ENCODE assay signal across 8 cellular contexts in the genomic region with DNA sequence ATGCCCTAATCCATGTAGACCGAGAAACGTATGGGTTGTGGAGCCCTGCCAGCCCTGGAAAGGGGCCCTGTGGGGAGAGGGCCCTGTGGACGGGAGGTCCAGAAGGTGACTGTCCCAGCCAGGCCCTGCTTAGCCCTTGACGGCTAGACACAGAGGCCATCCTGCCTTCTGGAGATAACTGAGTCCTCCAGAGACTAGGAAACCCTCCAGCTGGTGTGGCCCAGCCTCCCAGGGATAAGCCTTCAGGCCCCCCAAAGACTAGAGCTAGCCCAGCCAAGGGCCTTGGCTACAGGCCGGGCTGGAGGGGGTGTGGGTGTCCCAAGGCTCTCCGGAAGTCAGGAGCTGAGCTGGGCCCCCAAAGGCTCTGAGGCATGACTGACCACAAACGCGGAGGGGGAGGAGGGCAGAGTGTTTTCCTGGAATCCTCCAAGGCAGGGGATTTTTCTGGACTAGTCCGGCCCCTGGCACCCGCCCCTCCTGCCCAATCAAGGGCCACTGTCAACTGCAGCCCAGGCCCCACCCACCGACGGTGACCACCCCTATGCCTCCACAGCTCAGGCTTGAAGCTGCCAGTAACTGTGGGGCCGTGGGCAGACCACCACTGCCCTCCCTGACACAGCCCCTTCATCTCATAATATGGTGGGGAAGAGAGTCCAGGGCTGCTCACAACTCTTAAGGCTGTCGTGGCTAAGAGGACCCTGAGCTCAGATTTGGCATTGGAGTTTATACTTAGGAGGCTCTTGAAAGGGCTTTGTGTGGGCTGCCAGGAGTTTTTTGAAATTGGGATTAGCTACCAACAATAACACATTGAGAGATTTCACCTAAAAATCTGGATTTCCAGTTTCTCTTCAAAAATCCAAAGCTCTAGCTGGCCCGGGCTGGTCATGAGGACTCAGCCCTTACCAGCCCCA. TPM values are rescaled to one million over a fixed set of nuclear protein-coding genes. Genes with fewer than 3 reads are reported as not detected.
DNase-seq lines count a peak whose midpoint lies in the region; ATAC-seq and TF ChIP-seq lines count a peak whose summit lies in the region.

No MANE protein-coding gene starts in this region.

- H3K27me3 ChIP-seq in endocrine pancreas (ENCODE audit: control insufficient read depth, insufficient read depth, low read length) (no peaks in the 10 kb centered on the region), muscle layer of colon (ENCODE audit: control insufficient read depth in 1 of 2, insufficient read depth in 2 of 2, low read length in 2 of 2) (no peaks in the 10 kb centered on the region), aorta (ENCODE audit: control insufficient read depth in 1 of 2, insufficient read depth in 2 of 2, low read length in 1 of 2) (no peaks in the 10 kb centered on the region)

- H3K4me1 Mint-ChIP-seq in activated naive CD4-positive, alpha-beta T cell treated with anti-CD3 and anti-CD28 coated beads for 36 hours (ENCODE audit: low read depth) = peaks cover 4% of the 10 kb centered on the region

- H3K9me3 ChIP-seq in endocrine pancreas (ENCODE audit: control insufficient read depth, low read length) (no peaks in the 10 kb centered on the region), muscle layer of colon (ENCODE audit: low read length) (no peaks in the 10 kb centered on the region), aorta (ENCODE audit: control insufficient read depth, low read length) (no peaks in the 10 kb centered on the region)

- H3K4me3 ChIP-seq in endocrine pancreas (ENCODE audit: control insufficient read depth, insufficient read depth, low read length) (no peak overlapping the region), muscle layer of colon (ENCODE audit: low read depth in 1 of 2, low read length in 2 of 2) (peak overlapping the region; percentile 40 to 62), aorta (ENCODE audit: low read length in 2 of 2) (no peak overlapping the region)

- H3K4me3 Mint-ChIP-seq in activated naive CD4-positive, alpha-beta T cell treated with anti-CD3 and anti-CD28 coated beads for 36 hours = peak overlapping the region; percentile 15

- H3K36me3 Mint-ChIP-seq in activated naive CD4-positive, alpha-beta T cell treated with anti-CD3 and anti-CD28 coated beads for 36 hours (ENCODE audit: low read depth) = no peaks in the 10 kb centered on the region

- no peaks in the 10 kb centered on the region for H3K27me3 Mint-ChIP-seq in activated naive CD4-positive, alpha-beta T cell treated with anti-CD3 and anti-CD28 coated beads for 36 hours (ENCODE audit: low read depth)

- peak; percentile 43 for ATAC-seq in aorta (ENCODE audit: low FRiP score)

- intact Hi-C loops in activated naive CD4-positive, alpha-beta T cell treated with anti-CD3 and anti-CD28 coated beads for 36 hours (cut with micrococcal nuclease) = loop anchor here (2.0 kb wide), 1 partner anchor 20 kb away; the partner anchor contains the start of gene PAM16
- intact Hi-C loops in aorta (cut with DNase I) = loop anchor here in 1 of 2 donors (5.0 kb wide), 1 partner anchor 54 kb away; the partner anchor contains the start of gene GLIS2

- H3K36me3 ChIP-seq in endocrine pancreas (ENCODE audit: control insufficient read depth, insufficient read depth, low read length) (no peaks in the 10 kb centered on the region), muscle layer of colon (ENCODE audit: insufficient read depth, low read length) (no peaks in the 10 kb centered on the region), aorta (ENCODE audit: control insufficient read depth in 1 of 2, insufficient read depth in 2 of 2, low read length in 1 of 2) (no peaks in the 10 kb centered on the region)

- no peak for DNase-seq in activated naive CD4-positive, alpha-beta T cell treated with anti-CD3 and anti-CD28 coated beads for 36 hours
- no peak for DNase-seq in activated naive CD4-positive, alpha-beta T cell (lab: John Stamatoyannopoulos, UW)
- DNase-seq in aorta = peak; percentile 95
- no peak for DNase-seq in NCI-H1105 (lab: John Stamatoyannopoulos, UW)
- DNase-seq in GM20000 (ENCODE audit: low spot score) = no peak
- no peak for DNase-seq in NCI-H1092 treated with DMSO at 0.1 percent for 48 hours (lab: John Stamatoyannopoulos, UW)

- H3K27ac Mint-ChIP-seq in activated naive CD4-positive, alpha-beta T cell treated with anti-CD3 and anti-CD28 coated beads for 36 hours = no peak overlapping the region

- H3K9me3 Mint-ChIP-seq in activated naive CD4-positive, alpha-beta T cell treated with anti-CD3 and anti-CD28 coated beads for 36 hours = no peaks in the 10 kb centered on the region

- no peak for TF ChIP-seq CTCF in GM20000 (IDR thresholded peaks at IDR 0.05; ENCODE audit: extremely low read depth, missing control alignments)

- WGBS in aorta, 2 donors = 6 to 9% methylated on average over 13 to 15 of the region's 15 CpGs

- H3K9ac ChIP-seq in endocrine pancreas (ENCODE audit: control insufficient read depth, insufficient read depth, low read length) = peak overlapping the region; percentile 14
- no peak overlapping the region for H3K9ac ChIP-seq in muscle layer of colon (ENCODE audit: low read length)

- CTCF ChIA-PET in activated naive CD4-positive, alpha-beta T cell treated with anti-CD3 and anti-CD28 coated beads for 36 hours (lab: Charles Lee) = interaction anchor here (1.0 to 1.1 kb wide), 2 partner anchors 11 to 39 kb away, joined by 3 read pairs; no protein-coding TSS in a partner anchor

- H3K4me1 ChIP-seq in endocrine pancreas (ENCODE audit: control insufficient read depth, insufficient read depth, low read length) = no peaks in the 10 kb centered on the region
- peaks cover 43% of the 10 kb centered on the region for H3K4me1 ChIP-seq in muscle layer of colon (ENCODE audit: insufficient read depth, low read length)
- H3K4me1 ChIP-seq in aorta (ENCODE audit: control insufficient read depth in 1 of 2, insufficient read depth in 2 of 2, low read length in 2 of 2) = no peaks in the 10 kb centered on the region

- H3K27ac ChIP-seq in muscle layer of colon (ENCODE audit: low read depth, low read length) (peak overlapping the region; percentile 67), aorta (ENCODE audit: low read depth in 1 of 2, low read length in 2 of 2) (peak overlapping the region; percentile 36 to 77)

RNA-seq across cellular contexts. Expression of gene VASN, which starts 0.8 kb away (rescaled TPM):
- total RNA-seq in activated naive CD4-positive, alpha-beta T cell treated with anti-CD3 and anti-CD28 coated beads for 36 hours = not detected
- total RNA-seq in aorta = 100 to 1,000 TPM in 1 of 2 donors, 10 to 100 TPM in 1; 67.0 to 120 TPM
- polyA plus RNA-seq in aorta = 10 to 100 TPM; 21.7 to 51.3 TPM

RNA-seq across cellular contexts. Expression of gene PAM16, which starts 19.7 kb away (rescaled TPM):
- 10 to 100 TPM; 67.8 to 71.3 TPM for total RNA-seq in activated naive CD4-positive, alpha-beta T cell treated with anti-CD3 and anti-CD28 coated beads for 36 hours
- 10 to 100 TPM; 23.6 to 25.5 TPM for total RNA-seq in aorta
- polyA plus RNA-seq in aorta = 10 to 100 TPM; 41.7 to 65.2 TPM

RNA-seq across cellular contexts. Expression of gene CORO7, which starts 45.6 kb away (rescaled TPM):
- 10 to 100 TPM; 39.7 to 43.3 TPM for total RNA-seq in activated naive CD4-positive, alpha-beta T cell treated with anti-CD3 and anti-CD28 coated beads for 36 hours
- 10 to 100 TPM; 42.6 to 60.1 TPM for total RNA-seq in aorta
- 10 to 100 TPM; 15.3 to 38.8 TPM for polyA plus RNA-seq in aorta

RNA-seq across cellular contexts. Expression of gene DNAJA3, which starts 54.8 kb away (rescaled TPM):
- 10 to 100 TPM; 86.7 to 88.0 TPM for total RNA-seq in activated naive CD4-positive, alpha-beta T cell treated with anti-CD3 and anti-CD28 coated beads for 36 hours
- 10 to 100 TPM; 22.7 to 26.6 TPM for total RNA-seq in aorta
- polyA plus RNA-seq in aorta = 10 to 100 TPM; 16.0 to 19.1 TPM

RNA-seq across cellular contexts. Expression of gene GLIS2, which starts 55.0 kb away (rescaled TPM):
- total RNA-seq in activated naive CD4-positive, alpha-beta T cell treated with anti-CD3 and anti-CD28 coated beads for 36 hours = under 1 TPM; 0.12 to 0.24 TPM
- 10 to 100 TPM; 37.3 to 72.6 TPM for total RNA-seq in aorta
- 10 to 100 TPM; 12.3 to 21.3 TPM for polyA plus RNA-seq in aorta

Comparison
In these comparisons a context has a peak if more than half of its experiments do, and no peak if none do; other contexts are left out.
1. DNase-seq: peak in aorta (2 of 2); none in activated naive CD4-positive, alpha-beta T cell treated with anti-CD3 and anti-CD28 coated beads for 36 hours (single experiment), activated naive CD4-positive, alpha-beta T cell (0 of 4), NCI-H1105 (single experiment), GM20000 (single experiment) and NCI-H1092 treated with DMSO at 0.1 percent for 48 hours (single experiment).
2. H3K4me3 ChIP-seq: peak in muscle layer of colon (2 of 2); none in endocrine pancreas (single experiment) and aorta (0 of 2).
3. RNA of gene VASN, which starts 0.8 kb away (total RNA-seq): 67.0 to 120 TPM in aorta; not detected in activated naive CD4-positive, alpha-beta T cell treated with anti-CD3 and anti-CD28 coated beads for 36 hours; every median in the first group is over 10 times any median in the second.